In the genomic region with DNA sequence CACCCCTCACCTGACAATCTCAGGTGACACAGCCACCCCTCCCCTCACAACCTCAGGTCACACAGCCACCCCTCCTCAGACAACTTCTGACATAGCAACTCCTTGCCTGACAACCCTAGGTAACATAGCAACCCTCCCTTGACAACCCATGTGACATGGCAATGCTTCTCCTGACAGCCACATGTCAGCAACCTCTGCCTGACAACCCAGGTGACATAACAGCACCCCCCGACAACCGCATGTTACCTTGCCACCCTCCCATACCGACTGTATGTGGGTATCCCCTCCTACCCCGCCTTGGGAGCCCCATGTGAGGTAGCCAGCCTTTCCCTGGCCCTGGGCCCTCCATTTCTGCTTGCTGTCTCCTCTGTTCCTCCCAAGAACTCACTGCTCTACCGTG, we compare ENCODE assay signal across 18 cellular contexts.
"Had no signal": no experiment of that assay in that cellular context is flagged by ENCODE, and none has a peak within 500 bp of the region (broad histone marks: within the 10 kb centered on the region; RNA-seq: fewer than 3 reads in every experiment).

No MANE protein-coding gene starts in this region.

- H3K36me3 ChIP-seq: esophagus muscularis mucosa, ovary, right atrium auricular region, thoracic aorta, uterus had no signal

- H3K27ac ChIP-seq: epithelial cell of prostate, esophagus muscularis mucosa, hepatocyte, ovary, right atrium auricular region, stomach, thoracic aorta, uterus had no signal

- H3K4me3 ChIP-seq: esophagus muscularis mucosa, hepatocyte, mucosa of descending colon, ovary, right atrium auricular region, stomach, thoracic aorta, uterus had no signal

- FAIRE-seq: kidney, small intestine had no signal

- H3K4me1 ChIP-seq: esophagus muscularis mucosa, right atrium auricular region, stomach, uterus had no signal

- H3K79me2 ChIP-seq: hepatocyte had no signal

- H2AFZ ChIP-seq: hepatocyte had no signal

- H3K27me3 ChIP-seq: hepatocyte, ovary, right atrium auricular region, uterus had no signal

- H3K9me3 ChIP-seq: ovary, right atrium auricular region, stomach, thoracic aorta, uterus had no signal

- DNase-seq: effector memory CD4-positive, alpha-beta T cell; kidney; mammary epithelial cell; mucosa of descending colon; naive thymus-derived CD8-positive, alpha-beta T cell; ovary; small intestine; stimulated activated CD4-positive, alpha-beta T cell treated with anti-CD3 and anti-CD28 coated beads, Interleukin-12 subunit alpha, Interleukin-12 subunit beta, amount 100 ng/mL, for 4 hours; stimulated activated naive CD4-positive, alpha-beta T cell; stomach; substantia nigra; trophoblast cell; uterus had no signal

- H3K4me2 ChIP-seq: hepatocyte had no signal

- ATAC-seq: mucosa of descending colon; naive thymus-derived CD8-positive, alpha-beta T cell had no signal
